1 cellular context compared by ENCODE assay signal in genomic region chr12:113185180-113186032, GRCh38.
TF ChIP-seq lines count a peak whose summit lies in the region.

TSS of gene DDX54 (minus strand) at chr12:113185478. CDS start at chr12:113185451, 27 bp downstream.
TSS of gene RITA1 (plus strand) at chr12:113185721. CDS start at chr12:113186747, 1,026 bp downstream.

TF ChIP-seq in K562, 482 proteins besides CTCF, POLR2A, EP300 and RAD21 (continued from another document and continues in another):
- TF ChIP-seq FOXK2 (conservative IDR thresholded peaks at IDR 0.05 in 1 of 2, IDR thresholded peaks at IDR 0.05 in 1 of 2; ENCODE audit: low read depth in 2 of 2) (peak in 1 of 2 experiments; percentile 99; a peak in 2 of 4 replicates), PML (IDR thresholded peaks at IDR 0.05; ENCODE audit: low read length) (peak; percentile 76), ARID4B (CRISPR knock-in tag; IDR thresholded peaks at IDR 0.05) (peak; percentile 83), CTBP1 (IDR thresholded peaks at IDR 0.05; ENCODE audit: borderline replicate concordance) (peak; percentile 68), BRD9 (IDR thresholded peaks at IDR 0.05; ENCODE audit: low read depth, partially characterized antibody) (peak; percentile 72), RNF219 (CRISPR knock-in tag; IDR thresholded peaks at IDR 0.05) (no peak), TARDBP (IDR thresholded peaks at IDR 0.05) (no peak; the same call in 1 of the 2 replicates), NR2C2 (CRISPR knock-in tag; IDR thresholded peaks at IDR 0.05) (no peak; the same call in 1 of the 2 replicates), NR2C2 (tag; IDR thresholded peaks at IDR 0.05) (no peak), MNT (conservative IDR thresholded peaks at IDR 0.05) (peak; percentile 99 to 100), PPARD (CRISPR knock-in tag; IDR thresholded peaks at IDR 0.05) (no peak), NCOA1 (IDR thresholded peaks at IDR 0.05; ENCODE audit: low read depth) (no peak), TRIM25 (IDR thresholded peaks at IDR 0.05; ENCODE audit: borderline replicate concordance) (no peak), ZNF124 (CRISPR knock-in tag; IDR thresholded peaks at IDR 0.05) (no peak), SMAD3 (CRISPR knock-in tag; conservative IDR thresholded peaks at IDR 0.05) (peak; percentile 9; the same call in 1 of the 2 replicates), PKNOX1 (IDR thresholded peaks at IDR 0.05) (peak; percentile 41; the same call in 1 of the 2 replicates), BHLHE40 (IDR thresholded peaks at IDR 0.05; ENCODE audit: low read length) (peak; percentile 90), CXXC5 (CRISPR knock-in tag; IDR thresholded peaks at IDR 0.05) (peak; percentile 92; the same call in 1 of the 2 replicates), CHCHD3 (CRISPR knock-in tag; IDR thresholded peaks at IDR 0.05) (no peak), ZNF830 (CRISPR knock-in tag; IDR thresholded peaks at IDR 0.05) (no peak; the same call in 1 of the 2 replicates), JUND (IDR thresholded peaks at IDR 0.05; ENCODE audit: borderline replicate concordance, low read depth, low read length) (peak; percentile 92), JUND (tag; IDR thresholded peaks at IDR 0.05; ENCODE audit: borderline replicate concordance, low read depth, low read length) (no peak), SMARCE1 (IDR thresholded peaks at IDR 0.05) (0 out of 2 replicates have a peak, but pooled peaks have one; percentile 42), ZNF277 (CRISPR knock-in tag; IDR thresholded peaks at IDR 0.05; ENCODE audit: borderline replicate concordance) (no peak), ZNF384 (IDR thresholded peaks at IDR 0.05; ENCODE audit: low read depth, low read length) (no peak), U2AF2 (optimal IDR thresholded peaks at IDR 0.05; ENCODE audit: low read depth, low read length) (no peak), SAP30 (IDR thresholded peaks at IDR 0.05; ENCODE audit: borderline replicate concordance, insufficient read depth, low read depth, low read length, poor library complexity, severe bottlenecking) (peak; percentile 97), THRA (IDR thresholded peaks at IDR 0.05) (no peak), ATF2 (CRISPR knock-in tag; IDR thresholded peaks at IDR 0.05) (no peak), BRF2 (IDR thresholded peaks at IDR 0.05; ENCODE audit: borderline replicate concordance, insufficient read depth, insufficient read length) (no peak), RBM14 (IDR thresholded peaks at IDR 0.05; ENCODE audit: borderline replicate concordance, insufficient read depth, low read depth, low read length) (peak; percentile 17; the same call in 1 of the 2 replicates), ZNF134 (CRISPR knock-in tag; conservative IDR thresholded peaks at IDR 0.05) (no peak), CEBPZ (IDR thresholded peaks at IDR 0.05; ENCODE audit: borderline replicate concordance, low read depth, low read length) (no peak), CAMTA2 (CRISPR knock-in tag; conservative IDR thresholded peaks at IDR 0.05) (no peak), SREBF1 (IDR thresholded peaks at IDR 0.05; ENCODE audit: borderline replicate concordance, low read depth, low read length) (0 out of 2 replicates have a peak, but pooled peaks have one; percentile 45), PTTG1 (tag; IDR thresholded peaks at IDR 0.05; ENCODE audit: low read depth) (no peak), BRF1 (IDR thresholded peaks at IDR 0.05; ENCODE audit: borderline replicate concordance, extremely low read depth, insufficient read length) (no peak), SETDB1 (IDR thresholded peaks at IDR 0.05; ENCODE audit: low read length) (no peak), ZNF184 (CRISPR knock-in tag; IDR thresholded peaks at IDR 0.05) (no peak), FOXJ2 (tag; IDR thresholded peaks at IDR 0.05) (no peak), XRCC5 (IDR thresholded peaks at IDR 0.05; ENCODE audit: low read depth, low read length) (peak; percentile 12; the same call in 1 of the 2 replicates)
